Comparison of ENCODE assay signal across 9 cellular contexts in genomic region chr6:170088349-170088951, GRCh38.
A peak's percentile ranks its signal among the peaks of the same experiment; 100 is the strongest.
DNase-seq lines count a peak whose midpoint lies in the region; ATAC-seq and TF ChIP-seq lines count a peak whose summit lies in the region.
"Had no signal": no experiment of that assay in that cellular context is flagged by ENCODE, and none has a peak within 500 bp of the region (broad histone marks: within the 10 kb centered on the region; RNA-seq: fewer than 3 reads in every experiment).

No MANE protein-coding gene starts in this region.

- POLR2A ChIA-PET in OCI-LY7 (lab: Charles Lee) = interaction anchor here (0.6 to 1.6 kb wide), 6 partner anchors 9 to 139 kb away, joined by 3 to 6 read pairs (median 4); no protein-coding TSS in a partner anchor

- no peaks in the 10 kb centered on the region for H3K9me3 Mint-ChIP-seq in activated naive CD4-positive, alpha-beta T cell treated with anti-CD3 and anti-CD28 coated beads for 36 hours
- H3K9me3 Mint-ChIP-seq in immature natural killer cell = peaks cover 0 to 2% (median 0%) of the 10 kb centered on the region in 6 donors

- peaks cover 26% of the 10 kb centered on the region for H3K4me1 Mint-ChIP-seq in activated naive CD4-positive, alpha-beta T cell treated with anti-CD3 and anti-CD28 coated beads for 36 hours (ENCODE audit: low read depth)
- H3K4me1 Mint-ChIP-seq in immature natural killer cell = peaks cover 52 to 56% of the 10 kb centered on the region in 2 donors

- TF ChIP-seq CTCF in OCI-LY7 (conservative IDR thresholded peaks at IDR 0.05; ENCODE audit: low read length) = no peak
- no peak for TF ChIP-seq CTCF in upper lobe of right lung (IDR thresholded peaks at IDR 0.05)

- CTCF ChIA-PET in activated naive CD4-positive, alpha-beta T cell treated with anti-CD3 and anti-CD28 coated beads for 36 hours (lab: Charles Lee) = interaction anchor here (0.7 kb wide), 1 partner anchor 290 kb away, joined by 3 read pairs; no protein-coding TSS in a partner anchor
- CTCF ChIA-PET in OCI-LY7 (lab: Charles Lee; ENCODE audit: unreplicated experiment) = no interaction called here

- no peaks in the 10 kb centered on the region for H3K36me3 Mint-ChIP-seq in activated naive CD4-positive, alpha-beta T cell treated with anti-CD3 and anti-CD28 coated beads for 36 hours (ENCODE audit: low read depth)
- H3K36me3 Mint-ChIP-seq in immature natural killer cell = peaks cover 0 to 4% (median 0%) of the 10 kb centered on the region in 3 donors

- H3K36me3 ChIP-seq in OCI-LY7 (ENCODE audit: insufficient read depth, low read length) (no peaks in the 10 kb centered on the region), upper lobe of right lung (no peaks in the 10 kb centered on the region)

- no peaks in the 10 kb centered on the region for H3K9me2 ChIP-seq in OCI-LY7 (ENCODE audit: insufficient read depth, low read length)

- H4K20me1 ChIP-seq in OCI-LY7 (ENCODE audit: insufficient read depth, low read length) = no peaks in the 10 kb centered on the region

- H2AFZ ChIP-seq in OCI-LY7 (ENCODE audit: low read length) = peak overlapping the region; percentile 97

- H3K9me3 ChIP-seq in OCI-LY7 (ENCODE audit: low read length) (no peaks in the 10 kb centered on the region), upper lobe of right lung (no peaks in the 10 kb centered on the region)

- peaks cover 31% of the 10 kb centered on the region for H3K4me1 ChIP-seq in OCI-LY7 (ENCODE audit: insufficient read depth, low read length, poor library complexity, severe bottlenecking)
- H3K4me1 ChIP-seq in upper lobe of right lung = peaks cover 8% of the 10 kb centered on the region

- H3K27ac Mint-ChIP-seq in activated naive CD4-positive, alpha-beta T cell treated with anti-CD3 and anti-CD28 coated beads for 36 hours = peak overlapping the region; percentile 89
- peak overlapping the region; percentile 94 to 98 (median 95) for H3K27ac Mint-ChIP-seq in immature natural killer cell

- H3K4me2 ChIP-seq in OCI-LY7 (ENCODE audit: low read length) = peak overlapping the region; percentile 65

- H3K27ac ChIP-seq in OCI-LY7 (ENCODE audit: low read depth, low read length, poor library complexity, severe bottlenecking) (peak overlapping the region; percentile 69), upper lobe of right lung (peak overlapping the region; percentile 24)

- no peaks in the 10 kb centered on the region for H3K27me3 Mint-ChIP-seq in activated naive CD4-positive, alpha-beta T cell treated with anti-CD3 and anti-CD28 coated beads for 36 hours (ENCODE audit: low read depth)
- peaks cover 21 to 36% (median 30%) of the 10 kb centered on the region in 3 donors for H3K27me3 Mint-ChIP-seq in immature natural killer cell (ENCODE audit: low read depth in 3 of 3)

- H3K4me3 ChIP-seq in OCI-LY7 (ENCODE audit: low read depth, low read length, poor library complexity, severe bottlenecking) = peak overlapping the region; percentile 49
- no peak overlapping the region for H3K4me3 ChIP-seq in upper lobe of right lung

- no TSS peak for BruUV-seq in OCI-LY7 (replicated peaks; lab: Mats Ljungman, UMichigan)

- ATAC-seq in upper lobe of right lung (peak; percentile 17), HG02884 (IDR thresholded peaks at IDR 0.05; ENCODE audit: unreplicated experiment) (no peak)

- peak; percentile 10 for DNase-seq in activated naive CD4-positive, alpha-beta T cell treated with anti-CD3 and anti-CD28 coated beads for 36 hours
- no peak for DNase-seq in activated naive CD4-positive, alpha-beta T cell treated with Interleukin-2 at 50 U/mL for 16 hours
- peak; percentile 32 for DNase-seq in OCI-LY7 (ENCODE audit: low spot score)
- DNase-seq in immature natural killer cell = peak; percentile 76 to 81 (median 80)
- peak; percentile 61 for DNase-seq in upper lobe of right lung
- no peak for DNase-seq in GM03348 (ENCODE audit: low spot score)
- no peak for DNase-seq in T1000 (lab: John Stamatoyannopoulos, UW)
- DNase-seq: C1 segment of cervical spinal cord had no signal

- intact Hi-C loops in activated naive CD4-positive, alpha-beta T cell treated with anti-CD3 and anti-CD28 coated beads for 36 hours (cut with micrococcal nuclease) = loop anchor here (2.0 to 5.0 kb wide), 3 partner anchors 60 to 204 kb away; partner anchors contain the start of gene DLL1
- intact Hi-C loops in OCI-LY7 (cut with micrococcal nuclease; ENCODE audit: unreplicated experiment) = loop anchor here (2.0 to 10.0 kb wide), 3 partner anchors 94 to 298 kb away; no protein-coding TSS in a partner anchor
- intact Hi-C loops in upper lobe of right lung (cut with DNase I) = no loop called here

- no peaks in the 10 kb centered on the region for H3K79me2 ChIP-seq in OCI-LY7 (ENCODE audit: insufficient read depth, low read depth, low read length)

- H3K27me3 ChIP-seq in upper lobe of right lung = no peaks in the 10 kb centered on the region

- H3K4me3 Mint-ChIP-seq in activated naive CD4-positive, alpha-beta T cell treated with anti-CD3 and anti-CD28 coated beads for 36 hours = peak overlapping the region; percentile 84
- peak overlapping the region; percentile 77 to 85 (median 79) for H3K4me3 Mint-ChIP-seq in immature natural killer cell

Comparison
In these comparisons a context has a peak if more than half of its experiments do, and no peak if none do; other contexts are left out.
1. DNase-seq: peak in activated naive CD4-positive, alpha-beta T cell treated with anti-CD3 and anti-CD28 coated beads for 36 hours (single experiment), OCI-LY7 (single experiment), immature natural killer cell (3 of 3) and upper lobe of right lung (single experiment); none in activated naive CD4-positive, alpha-beta T cell treated with Interleukin-2 at 50 U/mL for 16 hours (single experiment), GM03348 (single experiment) and T1000 (single experiment).